In the genomic region with DNA sequence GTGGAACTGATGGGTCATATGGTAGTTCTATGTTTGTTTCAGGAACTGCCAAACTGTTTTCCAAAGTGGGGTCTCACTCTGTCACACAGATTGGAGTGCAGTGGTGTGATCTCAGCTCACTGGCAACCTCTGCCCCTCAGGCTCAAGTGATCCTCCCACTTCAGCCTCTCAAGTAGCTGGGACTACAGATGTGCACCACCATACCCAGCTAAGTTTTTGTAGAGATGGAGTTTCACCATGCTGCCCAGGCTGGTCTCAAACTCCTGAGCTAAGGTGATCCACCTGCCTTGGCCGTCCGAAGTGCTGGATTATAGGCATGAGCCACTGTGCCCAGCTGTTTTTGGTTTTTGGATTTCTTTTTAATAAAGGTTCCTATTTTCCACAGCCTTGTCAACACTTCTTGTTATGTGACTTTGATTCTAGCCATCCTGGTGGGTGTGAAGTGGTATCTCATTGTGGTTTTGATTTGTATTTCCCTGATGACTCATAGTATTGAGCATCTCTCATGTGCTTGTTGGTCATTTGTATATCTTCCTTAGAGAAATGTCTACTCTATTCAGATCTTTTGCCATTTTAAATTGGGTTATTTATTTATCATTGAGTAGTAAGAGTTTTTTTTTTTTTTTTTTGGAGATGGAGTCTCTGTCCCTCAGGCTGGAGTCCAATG, we compare ENCODE assay signal across 12 cellular contexts. TPM values are rescaled to one million over a fixed set of nuclear protein-coding genes. Genes with fewer than 3 reads are reported as not detected.
DNase-seq lines count a peak whose midpoint lies in the region; ATAC-seq and TF ChIP-seq lines count a peak whose summit lies in the region.
"Had no signal": no experiment of that assay in that cellular context is flagged by ENCODE, and none has a peak within 500 bp of the region (broad histone marks: within the 10 kb centered on the region; RNA-seq: fewer than 3 reads in every experiment).

No MANE protein-coding gene starts in this region.

- no peak overlapping the region for H3K4me3 ChIP-seq in CD4-positive, alpha-beta memory T cell (ENCODE audit: low read length in 2 of 2)
- H3K4me3 ChIP-seq in astrocyte of the spinal cord (ENCODE audit: low read depth, low read length) = no peak overlapping the region
- H3K4me3 ChIP-seq: uterus had no signal

- POLR2A ChIA-PET in CD4-positive, alpha-beta memory T cell (lab: Charles Lee; ENCODE audit: partially characterized antibody) = interaction anchor here (0.9 to 1.4 kb wide), 3 partner anchors 9 to 23 kb away, joined by 3 to 6 read pairs (median 6); no protein-coding TSS in a partner anchor
- POLR2A ChIA-PET in GM10248 (lab: Yijun Ruan, JAX) = no interaction called here

- peaks cover 38% of the 10 kb centered on the region for H3K36me3 ChIP-seq in CD4-positive, alpha-beta memory T cell (ENCODE audit: insufficient read depth, low read length)
- H3K36me3 ChIP-seq: uterus had no signal

- CTCF ChIA-PET in CD4-positive, alpha-beta memory T cell (lab: Charles Lee; ENCODE audit: partially characterized antibody) = interaction anchor here (0.6 to 1.0 kb wide), 2 partner anchors 22 to 24 kb away, joined by 3 read pairs; no protein-coding TSS in a partner anchor
- CTCF ChIA-PET in GM10248 (lab: Yijun Ruan, JAX) = interaction anchor here (1.1 kb wide), 1 partner anchor 16 kb away, joined by 4 read pairs; no protein-coding TSS in a partner anchor

- H3K36me3 Mint-ChIP-seq in CD4-positive, alpha-beta memory T cell = peaks cover 52 to 67% of the 10 kb centered on the region in 2 donors

- peaks cover 10% of the 10 kb centered on the region for H3K4me1 ChIP-seq in CD4-positive, alpha-beta memory T cell (ENCODE audit: insufficient read depth, low read length)
- H3K4me1 ChIP-seq: uterus had no signal

- no peaks in the 10 kb centered on the region for H3K9me3 ChIP-seq in CD4-positive, alpha-beta memory T cell (ENCODE audit: control insufficient read depth in 1 of 2, low read length in 2 of 2)
- H3K9me3 ChIP-seq: uterus had no signal

- H3K9me3 Mint-ChIP-seq in CD4-positive, alpha-beta memory T cell = no peaks in the 10 kb centered on the region
- H3K9me3 Mint-ChIP-seq: nephron had no signal

- H3K27me3 ChIP-seq in CD4-positive, alpha-beta memory T cell (ENCODE audit: insufficient read depth, low read length) = no peaks in the 10 kb centered on the region
- H3K27me3 ChIP-seq: uterus had no signal

- DNase-seq in CD4-positive, alpha-beta memory T cell = peak in 3 of 5 donors; percentile 24 to 49 (median 25)
- DNase-seq in HT1080 (ENCODE audit: low read depth) (peak; percentile 78), astrocyte of the spinal cord (ENCODE audit: low read depth, low spot score) (peak; percentile 32), kidney tubule cell (ENCODE audit: low spot score) (peak; percentile 82), GM10248 (ENCODE audit: extremely low spot score) (no peak), cortex of kidney (lab: John Stamatoyannopoulos, UW) (no peak), NCI-H1105 (lab: John Stamatoyannopoulos, UW) (no peak)
- DNase-seq: uterus, WERI-Rb-1 had no signal

- peak overlapping the region in 5 of 7 donors; percentile 6 to 70 (median 55) for H3K27ac Mint-ChIP-seq in CD4-positive, alpha-beta memory T cell
- H3K27ac Mint-ChIP-seq: nephron had no signal

- no peaks in the 10 kb centered on the region for H3K27me3 Mint-ChIP-seq in CD4-positive, alpha-beta memory T cell

- ATAC-seq in HG03045 (IDR thresholded peaks at IDR 0.05; ENCODE audit: unreplicated experiment) = no peak
- ATAC-seq: Right ventricle myocardium inferior had no signal

- H3K27ac ChIP-seq in CD4-positive, alpha-beta memory T cell (ENCODE audit: low read depth, low read length) = no peak overlapping the region
- H3K27ac ChIP-seq: uterus, WERI-Rb-1 had no signal

- peaks cover 5 to 21% (median 13%) of the 10 kb centered on the region in 4 donors for H3K4me1 Mint-ChIP-seq in CD4-positive, alpha-beta memory T cell
- H3K4me1 Mint-ChIP-seq: nephron had no signal

- intact Hi-C loops in CD4-positive, alpha-beta memory T cell (cut with micrococcal nuclease) = loop anchor here (2.0 kb wide), 1 partner anchor 23 kb away; the partner anchor contains the start of gene NPC1

- no peak overlapping the region for H3K4me3 Mint-ChIP-seq in CD4-positive, alpha-beta memory T cell
- H3K4me3 Mint-ChIP-seq: nephron had no signal

- in situ Hi-C loops in astrocyte of the spinal cord (cut with HindIII; ENCODE audit: low sequenced_read_pairs) = no loop called here

- TF ChIP-seq CTCF in astrocyte of the spinal cord (IDR thresholded peaks at IDR 0.05; ENCODE audit: low read depth, low read length) (no peak), GM10248 (IDR thresholded peaks at IDR 0.05; ENCODE audit: control extremely low read depth, extremely low read depth, low read depth, missing control alignments) (no peak)

RNA-seq across cellular contexts. Expression of gene NPC1, which starts 22.8 kb away (rescaled TPM):
- 10 to 100 TPM; 62.9 to 64.5 TPM for total RNA-seq in CD4-positive, alpha-beta memory T cell
- 10 to 100 TPM; 14.0 to 21.9 TPM for polyA plus RNA-seq in CD4-positive, alpha-beta memory T cell
- total RNA-seq in HT1080 (2014; rRNA removed; shearing (Covaris generic)) = 103 and 105 TPM in 2 replicates
- polyA plus RNA-seq in HT1080 (2015; cell fraction: cytosol; rRNA removed) = 54.5 and 71.9 TPM in 2 replicates
- 377 and 383 TPM in 2 replicates for polyA plus RNA-seq in HT1080 (2015; cell fraction: nucleus; rRNA removed)

Comparison
In these comparisons a context has a peak if more than half of its experiments do, and no peak if none do; other contexts are left out.
1. DNase-seq: peak in CD4-positive, alpha-beta memory T cell (3 of 5), HT1080 (single experiment), astrocyte of the spinal cord (single experiment) and kidney tubule cell (single experiment); none in GM10248 (single experiment), cortex of kidney (single experiment) and NCI-H1105 (single experiment).